9 cellular contexts compared by ENCODE assay signal in genomic region chr18:31102020-31102684, GRCh38. TPM values are rescaled to one million over a fixed set of nuclear protein-coding genes. Genes with fewer than 3 reads are reported as not detected.
A peak's percentile ranks its signal among the peaks of the same experiment; 100 is the strongest.
DNase-seq lines count a peak whose midpoint lies in the region; ATAC-seq and TF ChIP-seq lines count a peak whose summit lies in the region.
"Had no signal": no experiment of that assay in that cellular context is flagged by ENCODE, and none has a peak within 500 bp of the region (broad histone marks: within the 10 kb centered on the region; RNA-seq: fewer than 3 reads in every experiment).

DSC2 (minus strand) TSS chr18:31102421; CDS start chr18:31101971, 450 bp downstream.

- no peak within 1 kb of the TSS for H3K27ac Mint-ChIP-seq in stimulated activated naive CD8-positive, alpha-beta T cell treated with anti-CD3 and anti-CD28 coated beads, Interleukin-15, Interleukin-2, amounts not matched to agents 100 ng/mL and 50 ng/mL, for 24 hours
- H3K27ac Mint-ChIP-seq in T-helper 2 cell treated with Interferon-gamma antibody and Interleukin-4, amounts not matched to agents 5 μg/mL and 100 μg/mL, for 36 hours, result no peak within 1 kb of the TSS

- intact Hi-C loops in mucosa of descending colon (cut with DNase I, micrococcal nuclease), result loop anchor here in 1 of 2 donors (5.0 kb wide), 1 partner anchor 100 kb away; no protein-coding TSS in a partner anchor

- peaks cover 5% of the 10 kb centered on the region for H3K9me3 Mint-ChIP-seq in stimulated activated naive CD8-positive, alpha-beta T cell treated with anti-CD3 and anti-CD28 coated beads, Interleukin-15, Interleukin-2, amounts not matched to agents 100 ng/mL and 50 ng/mL, for 24 hours
- peaks cover 3% of the 10 kb centered on the region for H3K9me3 Mint-ChIP-seq in T-helper 2 cell treated with Interferon-gamma antibody and Interleukin-4, amounts not matched to agents 5 μg/mL and 100 μg/mL, for 36 hours

- H3K36me3 Mint-ChIP-seq in stimulated activated naive CD8-positive, alpha-beta T cell treated with anti-CD3 and anti-CD28 coated beads, Interleukin-15, Interleukin-2, amounts not matched to agents 100 ng/mL and 50 ng/mL, for 24 hours (ENCODE audit: low read depth), result no peaks in the 10 kb centered on the region
- no peaks in the 10 kb centered on the region for H3K36me3 Mint-ChIP-seq in T-helper 2 cell treated with Interferon-gamma antibody and Interleukin-4, amounts not matched to agents 5 μg/mL and 100 μg/mL, for 36 hours (ENCODE audit: low read depth)

- WGBS in ectodermal cell, 2 experiments, result 0% methylated on average over 44 of the region's 44 CpGs

- H3K9me3 ChIP-seq in ectodermal cell (ENCODE audit: control insufficient read depth, low read length) (no peaks in the 10 kb centered on the region), mucosa of descending colon (no peaks in the 10 kb centered on the region)

- H3K36me3 ChIP-seq in ectodermal cell (ENCODE audit: control insufficient read depth, insufficient read depth, low read length), result no peaks in the 10 kb centered on the region
- H3K36me3 ChIP-seq in mucosa of descending colon (ENCODE audit: low read depth), result no peaks in the 10 kb centered on the region
- H3K36me3 ChIP-seq: BLaER1 had no signal

- no peaks in the 10 kb centered on the region for H3K4me1 Mint-ChIP-seq in stimulated activated naive CD8-positive, alpha-beta T cell treated with anti-CD3 and anti-CD28 coated beads, Interleukin-15, Interleukin-2, amounts not matched to agents 100 ng/mL and 50 ng/mL, for 24 hours (ENCODE audit: low read depth)
- H3K4me1 Mint-ChIP-seq in T-helper 2 cell treated with Interferon-gamma antibody and Interleukin-4, amounts not matched to agents 5 μg/mL and 100 μg/mL, for 36 hours (ENCODE audit: low read depth), result no peaks in the 10 kb centered on the region

- peak within 1 kb of the TSS; percentile 52 for H3K4me3 Mint-ChIP-seq in stimulated activated naive CD8-positive, alpha-beta T cell treated with anti-CD3 and anti-CD28 coated beads, Interleukin-15, Interleukin-2, amounts not matched to agents 100 ng/mL and 50 ng/mL, for 24 hours
- no peak within 1 kb of the TSS for H3K4me3 Mint-ChIP-seq in T-helper 2 cell treated with Interferon-gamma antibody and Interleukin-4, amounts not matched to agents 5 μg/mL and 100 μg/mL, for 36 hours

- no peak for TF ChIP-seq CTCF in mucosa of descending colon (IDR thresholded peaks at IDR 0.05)

- no peak for DNase-seq in stimulated activated naive CD8-positive, alpha-beta T cell treated with anti-CD3 and anti-CD28 coated beads, Interleukin-15, Interleukin-2, amounts not matched to agents 100 U/mL and 50 U/mL, for 24 hours
- DNase-seq in mucosa of descending colon, result peak; percentile 88 to 91 (median 89)
- DNase-seq in occipital lobe (lab: John Stamatoyannopoulos, UW), result no peak
- no peak for DNase-seq in NCI-H226
- DNase-seq in T-helper 2 cell treated with Interferon-gamma antibody and Interleukin-4, amounts not matched to agents 5 μg/mL and 100 μg/mL, for 36 hours (ENCODE audit: low spot score), result no peak

- peaks cover 44% of the 10 kb centered on the region for H3K27me3 Mint-ChIP-seq in stimulated activated naive CD8-positive, alpha-beta T cell treated with anti-CD3 and anti-CD28 coated beads, Interleukin-15, Interleukin-2, amounts not matched to agents 100 ng/mL and 50 ng/mL, for 24 hours
- peaks cover 23% of the 10 kb centered on the region for H3K27me3 Mint-ChIP-seq in T-helper 2 cell treated with Interferon-gamma antibody and Interleukin-4, amounts not matched to agents 5 μg/mL and 100 μg/mL, for 36 hours (ENCODE audit: low read depth)

- H3K27ac ChIP-seq in ectodermal cell (ENCODE audit: insufficient read depth, low read depth, low read length, poor library complexity, severe bottlenecking), result peak within 1 kb of the TSS; percentile 79
- H3K27ac ChIP-seq: BLaER1 had no signal

- H3K4me1 ChIP-seq in ectodermal cell (ENCODE audit: control insufficient read depth, insufficient read depth, low read length) (no peaks in the 10 kb centered on the region), mucosa of descending colon (ENCODE audit: low read depth) (peaks cover 11% of the 10 kb centered on the region)
- H3K4me1 ChIP-seq: BLaER1 had no signal

- H3K27me3 ChIP-seq in ectodermal cell (ENCODE audit: control insufficient read depth, insufficient read depth, low read length, poor library complexity, severe bottlenecking), result peaks cover 8% of the 10 kb centered on the region
- H3K27me3 ChIP-seq: BLaER1 had no signal

- ATAC-seq in stimulated activated naive CD8-positive, alpha-beta T cell treated with anti-CD3 and anti-CD28 coated beads, Interleukin-15, Interleukin-2, amounts not matched to agents 100 U/mL and 50 U/mL, for 24 hours, result no peak
- ATAC-seq in mucosa of descending colon (peak; percentile 75), HG03565 (IDR thresholded peaks at IDR 0.05; ENCODE audit: unreplicated experiment) (no peak)

- H3K4me3 ChIP-seq in ectodermal cell (ENCODE audit: insufficient read depth, low read depth, low read length), result peak within 1 kb of the TSS; percentile 75
- H3K4me3 ChIP-seq in mucosa of descending colon, result peak within 1 kb of the TSS; percentile 66
- H3K4me3 ChIP-seq: BLaER1 had no signal

RNA-seq across cellular contexts. Expression of gene DSC2, which starts in this region (rescaled TPM):
- 20.3 TPM for polyA plus RNA-seq in ectodermal cell (2013, experiment 1 of 4)
- 23.6 TPM for polyA plus RNA-seq in ectodermal cell (2013, experiment 2 of 4)
- polyA plus RNA-seq in ectodermal cell (2013, experiment 3 of 4), result 16.4 TPM
- polyA plus RNA-seq in ectodermal cell (2013, experiment 4 of 4), result 18.9 TPM
- 100 to 1,000 TPM in 2 of 3 donors, 10 to 100 TPM in 1; 78.3 to 222 (median 141) TPM for total RNA-seq in mucosa of descending colon
- 5.9 TPM for total RNA-seq in occipital lobe

Comparison
In these comparisons a context has a peak if more than half of its experiments do, and no peak if none do; other contexts are left out.
1. RNA of gene DSC2 (total RNA-seq): 78.3 to 222 TPM in mucosa of descending colon; 5.9 TPM in occipital lobe (single experiment); every median in the first group is over 10 times any median in the second.
2. DNase-seq: peak in mucosa of descending colon (3 of 3); none in stimulated activated naive CD8-positive, alpha-beta T cell treated with anti-CD3 and anti-CD28 coated beads, Interleukin-15, Interleukin-2, amounts not matched to agents 100 U/mL and 50 U/mL, for 24 hours (single experiment), occipital lobe (single experiment), NCI-H226 (single experiment) and T-helper 2 cell treated with Interferon-gamma antibody and Interleukin-4, amounts not matched to agents 5 μg/mL and 100 μg/mL, for 36 hours (single experiment).